ENCODE assay signal across 8 cellular contexts in genomic region chr1:243917863-243918565, GRCh38.
DNase-seq lines count a peak whose midpoint lies in the region; ATAC-seq lines count a peak whose summit lies in the region.

No MANE protein-coding gene starts in this region.

- no peaks in the 10 kb centered on the region for H3K9me3 ChIP-seq in mesodermal cell (ENCODE audit: control insufficient read depth, low read length)
- H3K9me3 ChIP-seq in aorta (ENCODE audit: control insufficient read depth, low read length), result no peaks in the 10 kb centered on the region

- H3K27me3 ChIP-seq in aorta (ENCODE audit: control insufficient read depth in 1 of 2, insufficient read depth in 2 of 2, low read length in 1 of 2), result no peaks in the 10 kb centered on the region

- intact Hi-C loops in aorta (cut with DNase I), result loop anchor here in 1 of 2 donors (5.0 kb wide), 1 partner anchor 129 kb away; no protein-coding TSS in a partner anchor

- H3K36me3 Mint-ChIP-seq in stimulated activated naive CD8-positive, alpha-beta T cell treated with anti-CD3 and anti-CD28 coated beads, Interleukin-15, Interleukin-2, amounts not matched to agents 100 ng/mL and 50 ng/mL, for 24 hours (ENCODE audit: low read depth), result no peaks in the 10 kb centered on the region

- peaks cover 8% of the 10 kb centered on the region for H3K4me1 ChIP-seq in mesodermal cell (ENCODE audit: control insufficient read depth, insufficient read depth, low read length, poor library complexity, severe bottlenecking)
- no peaks in the 10 kb centered on the region for H3K4me1 ChIP-seq in aorta (ENCODE audit: control insufficient read depth in 1 of 2, insufficient read depth in 2 of 2, low read length in 2 of 2)

- peak overlapping the region; percentile 5 for H3K27ac Mint-ChIP-seq in stimulated activated naive CD8-positive, alpha-beta T cell treated with anti-CD3 and anti-CD28 coated beads, Interleukin-15, Interleukin-2, amounts not matched to agents 100 ng/mL and 50 ng/mL, for 24 hours

- WGBS in mesodermal cell (ENCODE audit: insufficient coverage in 2 of 2), 2 experiments, result 73 to 79% methylated on average over 4 to 6 of the region's 10 CpGs
- 16 to 18% methylated on average over 10 of the region's 10 CpGs for WGBS in aorta, 2 donors

- no peak for DNase-seq in stimulated activated naive CD8-positive, alpha-beta T cell treated with anti-CD3 and anti-CD28 coated beads, Interleukin-15, Interleukin-2, amounts not matched to agents 100 U/mL and 50 U/mL, for 24 hours
- DNase-seq in cerebellar cortex (ENCODE audit: low spot score) (peak; percentile 25), aorta (no peak), GOT3 (lab: John Stamatoyannopoulos, UW) (no peak)

- peaks cover 68% of the 10 kb centered on the region for H3K27me3 Mint-ChIP-seq in stimulated activated naive CD8-positive, alpha-beta T cell treated with anti-CD3 and anti-CD28 coated beads, Interleukin-15, Interleukin-2, amounts not matched to agents 100 ng/mL and 50 ng/mL, for 24 hours

- H3K36me3 ChIP-seq in mesodermal cell (ENCODE audit: control insufficient read depth, insufficient read depth, low read length), result no peaks in the 10 kb centered on the region
- H3K36me3 ChIP-seq in aorta (ENCODE audit: control insufficient read depth in 1 of 2, insufficient read depth in 2 of 2, low read length in 1 of 2), result no peaks in the 10 kb centered on the region

- peaks cover 18% of the 10 kb centered on the region for H3K4me1 Mint-ChIP-seq in stimulated activated naive CD8-positive, alpha-beta T cell treated with anti-CD3 and anti-CD28 coated beads, Interleukin-15, Interleukin-2, amounts not matched to agents 100 ng/mL and 50 ng/mL, for 24 hours (ENCODE audit: low read depth)

- H3K4me3 ChIP-seq in mesodermal cell (ENCODE audit: extremely low read depth, insufficient read depth, low read length, poor library complexity, severe bottlenecking), result peak overlapping the region; percentile 31
- H3K4me3 ChIP-seq in aorta (ENCODE audit: low read length in 2 of 2), result peak overlapping the region; percentile 68 to 71

- no peak for ATAC-seq in stimulated activated naive CD8-positive, alpha-beta T cell treated with anti-CD3 and anti-CD28 coated beads, Interleukin-15, Interleukin-2, amounts not matched to agents 100 U/mL and 50 U/mL, for 24 hours
- ATAC-seq in aorta (ENCODE audit: low FRiP score), result no peak
- ATAC-seq in HG02798 (IDR thresholded peaks at IDR 0.05; ENCODE audit: poor library complexity, unreplicated experiment), result no peak
- ATAC-seq in HG03135 (IDR thresholded peaks at IDR 0.05; ENCODE audit: unreplicated experiment), result no peak

- peak overlapping the region; percentile 85 for H3K4me3 Mint-ChIP-seq in stimulated activated naive CD8-positive, alpha-beta T cell treated with anti-CD3 and anti-CD28 coated beads, Interleukin-15, Interleukin-2, amounts not matched to agents 100 ng/mL and 50 ng/mL, for 24 hours

- no peaks in the 10 kb centered on the region for H3K9me3 Mint-ChIP-seq in stimulated activated naive CD8-positive, alpha-beta T cell treated with anti-CD3 and anti-CD28 coated beads, Interleukin-15, Interleukin-2, amounts not matched to agents 100 ng/mL and 50 ng/mL, for 24 hours

- H3K27ac ChIP-seq in mesodermal cell (ENCODE audit: low read depth, low read length, severe bottlenecking), result peak overlapping the region; percentile 45
- no peak overlapping the region for H3K27ac ChIP-seq in aorta (ENCODE audit: low read depth in 1 of 2, low read length in 2 of 2)
